In the genomic region with DNA sequence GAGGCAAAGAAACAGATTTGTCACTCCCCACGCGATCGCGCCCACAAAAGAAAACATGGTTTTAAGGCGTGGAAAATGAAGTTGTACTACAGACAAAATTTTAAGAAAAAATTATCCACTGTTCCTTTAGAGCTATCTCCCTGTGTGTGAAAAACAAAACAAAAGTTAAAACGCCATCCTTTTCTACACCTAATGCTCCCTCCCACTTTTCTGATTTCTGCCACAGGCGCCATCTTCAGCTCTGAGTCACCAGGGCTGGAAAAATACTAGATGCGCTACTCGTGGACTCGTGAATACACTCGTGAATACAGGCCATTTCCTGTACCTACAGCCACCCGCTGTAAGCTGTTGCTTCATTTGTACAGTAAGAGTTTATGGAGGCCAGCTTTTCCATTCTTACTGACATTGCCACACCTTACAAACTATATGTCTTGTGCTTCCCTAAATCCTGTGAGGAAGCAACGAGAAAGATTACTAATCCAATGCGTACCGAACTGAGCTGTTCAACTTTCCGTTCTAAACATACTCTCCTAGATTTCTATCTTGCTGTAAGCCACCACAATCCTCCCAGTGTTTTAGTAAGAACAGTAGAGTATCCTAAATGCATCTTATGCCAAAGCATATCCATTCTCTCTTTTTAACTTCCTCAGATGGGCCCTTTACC, we compare ENCODE assay signal across 8 cellular contexts. TPM values are rescaled to one million over a fixed set of nuclear protein-coding genes. Genes with fewer than 3 reads are reported as not detected.
A peak's percentile ranks its signal among the peaks of the same experiment; 100 is the strongest.
DNase-seq lines count a peak whose midpoint lies in the region; ATAC-seq and TF ChIP-seq lines count a peak whose summit lies in the region.

No MANE protein-coding gene starts in this region.

- DNase-seq in GM20000 (ENCODE audit: low spot score) (peak; percentile 44), HuH-7.5 (ENCODE audit: low spot score) (peak; percentile 30), RPMI7951 (ENCODE audit: low read depth) (peak; percentile 91), foreskin keratinocyte (peak; percentile 55 to 81), stromal cell of bone marrow (ENCODE audit: low read depth) (peak; percentile 88)
- DNase-seq in activated T-helper 9 cell treated with anti-CD3 and anti-CD28 coated beads, Interleukin-2, amount 50 U/mL, for 16 hours (ENCODE audit: low read depth), result peak; percentile 51

- peaks cover 7% of the 10 kb centered on the region for H3K4me1 ChIP-seq in foreskin keratinocyte
- peaks cover 11 to 13% of the 10 kb centered on the region in 2 experiments for H3K4me1 ChIP-seq in neutrophil (ENCODE audit: control insufficient read depth in 1 of 2, insufficient read depth in 1 of 2, low read depth in 1 of 2, low read length in 1 of 2)

- H3K27ac ChIP-seq in C4-2B (peak overlapping the region; percentile 94), foreskin keratinocyte (peak overlapping the region; percentile 78), neutrophil (peak overlapping the region; percentile 40)

- H3K4me3 ChIP-seq in neutrophil (ENCODE audit: low read depth in 1 of 2, low read length in 1 of 2), result peak overlapping the region; percentile 71 to 73

- peak; percentile 73 for ATAC-seq in foreskin keratinocyte

- H3K27me3 ChIP-seq in foreskin keratinocyte, result no peaks in the 10 kb centered on the region
- H3K27me3 ChIP-seq in neutrophil, result peaks cover 21% of the 10 kb centered on the region

- H3K36me3 ChIP-seq in neutrophil, result no peaks in the 10 kb centered on the region

- no peaks in the 10 kb centered on the region for H3K9me3 ChIP-seq in neutrophil

- TF ChIP-seq CTCF in C4-2B (conservative IDR thresholded peaks at IDR 0.05) (no peak), GM20000 (IDR thresholded peaks at IDR 0.05; ENCODE audit: extremely low read depth, missing control alignments) (no peak), foreskin keratinocyte (conservative IDR thresholded peaks at IDR 0.05) (no peak), neutrophil (IDR thresholded peaks at IDR 0.05) (no peak)

RNA-seq across cellular contexts. Expression of a gene that starts 0.8 kb away (rescaled TPM):
- total RNA-seq in RPMI7951 (2014; rRNA removed; shearing (Covaris generic)), result 10.8 and 22.9 TPM in 2 replicates
- 8.4 and 9.9 TPM in 2 replicates for total RNA-seq in foreskin keratinocyte
- 2.5 and 4.0 TPM in 2 replicates for polyA plus RNA-seq in foreskin keratinocyte

Comparison
In these comparisons a context has a peak if more than half of its experiments do, and no peak if none do; other contexts are left out.
1. Peak in every context shown above with its lines: DNase-seq, ATAC-seq, H3K4me3 ChIP-seq and H3K27ac ChIP-seq.
2. H3K27ac ChIP-seq: peak in every context shown above with its lines; median percentile 94 in C4-2B; 78 in foreskin keratinocyte; 40 in neutrophil.
3. DNase-seq: peak in every context shown above with its lines; median percentile 91 in RPMI7951; 88 in stromal cell of bone marrow; 68 in foreskin keratinocyte; 51 in activated T-helper 9 cell treated with anti-CD3 and anti-CD28 coated beads, Interleukin-2, amount 50 U/mL, for 16 hours; 44 in GM20000; 30 in HuH-7.5.